7 cellular contexts compared by ENCODE assay signal in genomic region chr11:95750101-95750500, GRCh38.
"Had no signal": no experiment of that assay in that cellular context is flagged by ENCODE, and none has a peak within 500 bp of the region (broad histone marks: within the 10 kb centered on the region; RNA-seq: fewer than 3 reads in every experiment).

No MANE protein-coding gene starts in this region.

- H3K4me3 ChIP-seq: GM12878 had no signal

- DNase-seq: GDM1, GF-D8 had no signal

- FAIRE-seq: GM12878, GM12891, GM12892, GM18507, GM19239 had no signal
